15 cellular contexts compared by ENCODE assay signal in the genomic region with DNA sequence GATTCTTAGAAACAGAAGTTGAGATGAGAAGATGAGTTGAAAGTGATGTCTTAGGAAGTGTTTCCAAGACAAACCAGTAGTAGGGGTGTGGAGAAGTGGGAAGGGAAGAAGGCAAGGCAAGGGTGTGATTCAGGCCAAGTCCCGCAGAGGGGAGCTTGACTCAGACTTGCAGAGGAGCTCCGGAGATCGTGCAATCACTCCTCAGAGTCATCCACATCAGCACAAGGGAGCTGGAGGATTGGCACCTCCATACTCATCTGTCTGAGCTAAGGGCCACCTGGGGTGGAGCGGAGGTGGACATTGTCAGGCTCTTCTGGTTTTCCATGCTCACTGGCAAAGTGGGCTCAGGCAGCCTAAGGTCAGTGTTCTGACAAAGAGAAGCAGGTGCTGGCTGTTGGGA. TPM values are rescaled to one million over a fixed set of nuclear protein-coding genes. Genes with fewer than 3 reads are reported as not detected.
DNase-seq lines count a peak whose midpoint lies in the region; ATAC-seq and TF ChIP-seq lines count a peak whose summit lies in the region.
"Had no signal": no experiment of that assay in that cellular context is flagged by ENCODE, and none has a peak within 500 bp of the region (broad histone marks: within the 10 kb centered on the region; RNA-seq: fewer than 3 reads in every experiment).

No MANE protein-coding gene starts in this region.

- peak overlapping the region; percentile 40 for H3K4me2 ChIP-seq in smooth muscle cell
- H3K4me2 ChIP-seq: PC-9 had no signal

- ATAC-seq in right lobe of liver (no peak), HG03280 (IDR thresholded peaks at IDR 0.05; ENCODE audit: unreplicated experiment) (no peak)
- ATAC-seq in activated CD8-positive, alpha-beta T cell treated with anti-CD3 and anti-CD28 coated beads, Interleukin-2, amount 10 ng/mL, durations not matched to agents 7 days and 5 days = no peak

- no peak overlapping the region for H3K27ac Mint-ChIP-seq in activated CD8-positive, alpha-beta T cell treated with anti-CD3 and anti-CD28 coated beads, Interleukin-2, amount 10 ng/mL, durations not matched to agents 7 days and 5 days
- H3K27ac Mint-ChIP-seq: mesothelial cell of epicardium had no signal

- TF ChIP-seq CTCF in fibroblast of the aortic adventitia (IDR thresholded peaks at IDR 0.05; ENCODE audit: insufficient read depth, low read length) (peak; percentile 32), smooth muscle cell (IDR thresholded peaks at IDR 0.05; ENCODE audit: borderline replicate concordance, insufficient read depth, poor library complexity, severe bottlenecking) (no peak), right lobe of liver (IDR thresholded peaks at IDR 0.05) (no peak)

- H3K27ac ChIP-seq in SJSA1 (peak overlapping the region; percentile 62), smooth muscle cell (ENCODE audit: low read depth) (peak overlapping the region; percentile 76), right lobe of liver (no peak overlapping the region)
- H3K27ac ChIP-seq: PC-9, VCaP had no signal

- H3K9me3 Mint-ChIP-seq in activated CD8-positive, alpha-beta T cell treated with anti-CD3 and anti-CD28 coated beads, Interleukin-2, amount 10 ng/mL, durations not matched to agents 7 days and 5 days (ENCODE audit: insufficient read depth) = no peaks in the 10 kb centered on the region

- no peak for TF ChIP-seq POLR2A in right lobe of liver (IDR thresholded peaks at IDR 0.05)

- no peaks in the 10 kb centered on the region for H3K9me3 ChIP-seq in SJSA1 (replicated peaks)
- H3K9me3 ChIP-seq in smooth muscle cell (replicated peaks; ENCODE audit: low read depth) = no peaks in the 10 kb centered on the region
- H3K9me3 ChIP-seq in right lobe of liver = no peaks in the 10 kb centered on the region
- H3K9me3 ChIP-seq: stomach had no signal

- WGBS in smooth muscle cell (ENCODE audit: low lambda C conversion rate) = 64% methylated on average over 4 of the region's 4 CpGs
- WGBS in right lobe of liver (ENCODE audit: insufficient coverage, low coverage, low lambda C conversion rate, missing lambda C conversion rate) = 71% methylated on average over 1 of the region's 4 CpGs

- DNase-seq in ELR (ENCODE audit: low read depth) (peak; percentile 83), SJSA1 (ENCODE audit: low read depth in 1 of 2, low spot score in 2 of 2) (no peak), fibroblast of the aortic adventitia (ENCODE audit: low read depth) (peak; percentile 68), smooth muscle cell (lab: John Stamatoyannopoulos, UW; ENCODE audit: unreplicated experiment) (no peak), right lobe of liver (no peak)
- no peak for DNase-seq in activated CD8-positive, alpha-beta T cell treated with anti-CD3 and anti-CD28 coated beads, Interleukin-2, amount 10 ng/mL, durations not matched to agents 7 days and 5 days
- DNase-seq: activated CD8-positive, alpha-beta memory T cell treated with anti-CD3 and anti-CD28 coated beads for 24 hours; effector CD8-positive, alpha-beta T cell; GF-D8; occipital lobe; PC-9; stomach had no signal

- no peak overlapping the region for H3K4me3 Mint-ChIP-seq in activated CD8-positive, alpha-beta T cell treated with anti-CD3 and anti-CD28 coated beads, Interleukin-2, amount 10 ng/mL, durations not matched to agents 7 days and 5 days
- H3K4me3 Mint-ChIP-seq: mesothelial cell of epicardium had no signal

- H3K36me3 ChIP-seq in SJSA1 (no peaks in the 10 kb centered on the region), smooth muscle cell (ENCODE audit: low read depth) (no peaks in the 10 kb centered on the region), right lobe of liver (no peaks in the 10 kb centered on the region)
- H3K36me3 ChIP-seq: stomach had no signal

- POLR2A ChIA-PET in activated CD8-positive, alpha-beta T cell treated with anti-CD3 and anti-CD28 coated beads, Interleukin-2, amount 10 ng/mL, durations not matched to agents 7 days and 5 days (lab: Charles Lee) = no interaction called here

- no peaks in the 10 kb centered on the region for H3K36me3 Mint-ChIP-seq in activated CD8-positive, alpha-beta T cell treated with anti-CD3 and anti-CD28 coated beads, Interleukin-2, amount 10 ng/mL, durations not matched to agents 7 days and 5 days (ENCODE audit: low read depth)
- H3K36me3 Mint-ChIP-seq: mesothelial cell of epicardium had no signal

- H3F3A ChIP-seq in smooth muscle cell (ENCODE audit: low read depth) = peaks cover 7% of the 10 kb centered on the region

- H3K4me3 ChIP-seq in SJSA1 = no peak overlapping the region
- H3K4me3 ChIP-seq in fibroblast of the aortic adventitia (ENCODE audit: low read depth, low read length) = no peak overlapping the region
- no peak overlapping the region for H3K4me3 ChIP-seq in smooth muscle cell
- H3K4me3 ChIP-seq in right lobe of liver = no peak overlapping the region
- H3K4me3 ChIP-seq: PC-9, stomach had no signal

- CTCF ChIA-PET in activated CD8-positive, alpha-beta T cell treated with anti-CD3 and anti-CD28 coated beads, Interleukin-2, amount 10 ng/mL, durations not matched to agents 7 days and 5 days (lab: Charles Lee) = interaction anchor here (0.9 to 3.7 kb wide), 2 partner anchors 9 to 15 kb away, joined by 3 to 25 read pairs; no protein-coding TSS in a partner anchor

- H2AFZ ChIP-seq in smooth muscle cell (ENCODE audit: low read depth) = no peak overlapping the region
- H2AFZ ChIP-seq: PC-9 had no signal

- intact Hi-C loops in right lobe of liver (cut with DNase I) = no loop called here

- H3K79me2 ChIP-seq in smooth muscle cell (ENCODE audit: low read depth) = no peaks in the 10 kb centered on the region

- peaks cover 33% of the 10 kb centered on the region for H3K4me1 ChIP-seq in SJSA1 (replicated peaks)
- no peaks in the 10 kb centered on the region for H3K4me1 ChIP-seq in smooth muscle cell (ENCODE audit: low read depth)
- H3K4me1 ChIP-seq in right lobe of liver = peaks cover 0 to 6% (median 2%) of the 10 kb centered on the region in 4 donors

- peaks cover 23% of the 10 kb centered on the region for H3K27me3 Mint-ChIP-seq in activated CD8-positive, alpha-beta T cell treated with anti-CD3 and anti-CD28 coated beads, Interleukin-2, amount 10 ng/mL, durations not matched to agents 7 days and 5 days (ENCODE audit: low read depth)

- no peaks in the 10 kb centered on the region for H3K27me3 ChIP-seq in SJSA1 (replicated peaks)
- H3K27me3 ChIP-seq in smooth muscle cell (ENCODE audit: low read depth) = no peaks in the 10 kb centered on the region
- no peaks in the 10 kb centered on the region for H3K27me3 ChIP-seq in right lobe of liver

- H4K20me1 ChIP-seq in smooth muscle cell (ENCODE audit: low read depth) = no peaks in the 10 kb centered on the region

- no peaks in the 10 kb centered on the region for H3K4me1 Mint-ChIP-seq in activated CD8-positive, alpha-beta T cell treated with anti-CD3 and anti-CD28 coated beads, Interleukin-2, amount 10 ng/mL, durations not matched to agents 7 days and 5 days (ENCODE audit: low read depth)
- H3K4me1 Mint-ChIP-seq: mesothelial cell of epicardium had no signal

- H3K9ac ChIP-seq in smooth muscle cell (ENCODE audit: low read depth) = no peak overlapping the region

RNA-seq across cellular contexts. Expression of a gene that starts 44.4 kb away (rescaled TPM):
- total RNA-seq in SJSA1 (2014; rRNA removed; shearing (Covaris generic)) = not detected in 2 replicates
- total RNA-seq in fibroblast of the aortic adventitia (ENCODE audit: low replicate concordance) (not detected in 2 replicates), smooth muscle cell (7.3 and 13.8 TPM in 2 replicates), right lobe of liver (10 to 100 TPM in 5 of 6 experiments, 1 to 10 TPM in 1; 2.9 to 41.4 (median 23.9) TPM)
- 71.4 and 98.6 TPM in 2 replicates for polyA plus RNA-seq in smooth muscle cell
- not detected for total RNA-seq in activated CD8-positive, alpha-beta T cell treated with anti-CD3 and anti-CD28 coated beads, Interleukin-2, amount 10 ng/mL, durations not matched to agents 7 days and 5 days
- total RNA-seq: occipital lobe, PC-9 had no signal

Comparison
In these comparisons a context has a peak if more than half of its experiments do, and no peak if none do; other contexts are left out.
1. DNase-seq: peak in ELR (single experiment) and fibroblast of the aortic adventitia (single experiment); none in SJSA1 (0 of 2), smooth muscle cell (single experiment), right lobe of liver (0 of 3) and activated CD8-positive, alpha-beta T cell treated with anti-CD3 and anti-CD28 coated beads, Interleukin-2, amount 10 ng/mL, durations not matched to agents 7 days and 5 days (single experiment).
2. H3K27ac ChIP-seq: peak in SJSA1 (single experiment) and smooth muscle cell (single experiment); none in right lobe of liver (0 of 3).